Comparison of ENCODE assay signal across 21 cellular contexts in the genomic region with DNA sequence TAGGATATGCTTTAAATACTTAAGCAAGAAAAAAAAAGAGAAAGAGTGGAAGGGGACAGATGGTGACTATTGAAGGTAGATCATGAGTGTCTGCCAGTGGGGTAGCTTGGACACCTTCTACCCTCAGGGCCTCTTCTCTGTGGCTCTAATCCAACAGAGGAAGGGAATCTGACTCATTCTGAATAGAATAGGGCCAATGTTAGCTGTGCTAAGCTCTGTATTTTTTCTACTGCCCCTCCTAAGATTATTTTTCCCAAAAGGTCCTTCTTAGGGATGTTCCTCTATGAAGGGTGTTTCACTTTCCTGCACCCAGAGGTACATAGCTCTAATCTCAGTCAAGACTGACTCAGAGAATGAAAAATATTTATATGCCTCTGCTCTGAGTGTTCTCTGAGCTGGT. TPM values are rescaled to one million over a fixed set of nuclear protein-coding genes. Genes with fewer than 3 reads are reported as not detected.
"Had no signal": no experiment of that assay in that cellular context is flagged by ENCODE, and none has a peak within 500 bp of the region (broad histone marks: within the 10 kb centered on the region; RNA-seq: fewer than 3 reads in every experiment).

No MANE protein-coding gene starts in this region.

- H3K27ac ChIP-seq: adrenal gland, KMS-11 had no signal

- FAIRE-seq: RCC 7860 had no signal

- DNase-seq: activated CD4-positive, alpha-beta T cell treated with anti-CD3 and anti-CD28 coated beads for 4 hours; activated CD4-positive, alpha-beta T cell treated with anti-CD3 and anti-CD28 coated beads, Interleukin-2, amount 50 U/mL, for 4 hours; activated CD8-positive, alpha-beta memory T cell treated with anti-CD3 and anti-CD28 coated beads, Interleukin-2, amount 50 U/mL, for 48 hours; activated CD8-positive, alpha-beta T cell treated with anti-CD3 and anti-CD28 coated beads, Interleukin-2, amount 10 ng/mL, durations not matched to agents 7 days and 5 days; activated naive CD4-positive, alpha-beta T cell treated with anti-CD3 and anti-CD28 coated beads, Interleukin-2, amount 50 U/mL, for 16 hours; activated naive CD8-positive, alpha-beta T cell treated with anti-CD3 and anti-CD28 coated beads, Interleukin-2, amount 10 ng/mL, durations not matched to agents 7 days and 5 days; activated T-cell treated with anti-CD3 and anti-CD28 coated beads, Interleukin-2, amount 50 U/mL, for 1 hour; adrenal gland; anterior cingulate cortex; central memory CD4-positive, alpha-beta T cell; MM.1S; NCI-H1105 treated with DMSO at 0.1 percent for 48 hours; NCI-H1436 treated with DMSO at 0.1 percent for 48 hours; NCI-H187; NCI-H2081; NCI-H2227 treated with DMSO at 0.1 percent for 48 hours; SHP77 treated with DMSO at 0.1 percent for 48 hours had no signal

- H3K36me3 ChIP-seq: adrenal gland had no signal

- ATAC-seq: activated CD4-positive, CD25-positive, alpha-beta regulatory T cell treated with anti-CD3 and anti-CD28 coated beads, Interleukin-2, amount 50 U/mL, for 24 hours; activated CD8-positive, alpha-beta T cell treated with anti-CD3 and anti-CD28 coated beads, Interleukin-2, amount 10 ng/mL, durations not matched to agents 7 days and 5 days had no signal

- H3K4me1 ChIP-seq: adrenal gland had no signal

- H3K9me3 ChIP-seq: adrenal gland had no signal

- H3K27me3 ChIP-seq: adrenal gland had no signal

- H3K4me3 ChIP-seq: adrenal gland had no signal

RNA-seq across cellular contexts. Expression of a gene that starts 25.6 kb away (rescaled TPM):
- total RNA-seq: activated CD8-positive, alpha-beta T cell treated with anti-CD3 and anti-CD28 coated beads, Interleukin-2, amount 10 ng/mL, durations not matched to agents 7 days and 5 days; activated naive CD8-positive, alpha-beta T cell treated with anti-CD3 and anti-CD28 coated beads, Interleukin-2, amount 10 ng/mL, durations not matched to agents 7 days and 5 days had no signal
- polyA plus RNA-seq: IgD-negative memory B cell had no signal
